In genomic region chr10:15231403-15231802, GRCh38 we compare ENCODE assay signal across 24 cellular contexts.
"Had no signal": no experiment of that assay in that cellular context is flagged by ENCODE, and none has a peak within 500 bp of the region (broad histone marks: within the 10 kb centered on the region; RNA-seq: fewer than 3 reads in every experiment).

No MANE protein-coding gene starts in this region.

- H3K27ac ChIP-seq: colonic mucosa, epithelial cell of prostate, gastrocnemius medialis, heart left ventricle, hepatocyte, left lung, psoas muscle, sigmoid colon, testis, tibial artery had no signal

- H3K9me3 ChIP-seq: colonic mucosa, gastrocnemius medialis, heart left ventricle, left lung, psoas muscle, sigmoid colon, testis, tibial artery had no signal

- FAIRE-seq: kidney had no signal

- H3K4me3 ChIP-seq: colonic mucosa, gastrocnemius medialis, heart left ventricle, hepatocyte, left lung, psoas muscle, sigmoid colon, testis, tibial artery had no signal

- H3K36me3 ChIP-seq: colonic mucosa, gastrocnemius medialis, heart left ventricle, left lung, sigmoid colon, tibial artery had no signal

- ATAC-seq: esophagus mucosa; gastrocnemius medialis; heart left ventricle; left lung; naive thymus-derived CD4-positive, alpha-beta T cell; psoas muscle; right cardiac atrium; stimulated activated effector memory CD8-positive, alpha-beta T cell treated with anti-CD3 and anti-CD28 coated beads, Interleukin-12 subunit alpha, Interleukin-12 subunit beta, amount 100 ng/mL, for 72 hours; stimulated activated naive CD8-positive, alpha-beta T cell treated with anti-CD3 and anti-CD28 coated beads, Interleukin-15, Interleukin-2, amounts not matched to agents 100 U/mL and 50 U/mL, for 24 hours had no signal

- H3K27me3 ChIP-seq: colonic mucosa, gastrocnemius medialis, heart left ventricle, hepatocyte, left lung, sigmoid colon, testis, tibial artery had no signal

- DNase-seq: colonic mucosa; effector CD8-positive, alpha-beta T cell; endodermal cell; gastrocnemius medialis; heart left ventricle; kidney; left lung; mesenchymal stem cell; naive thymus-derived CD4-positive, alpha-beta T cell; nucleus accumbens; posterior cingulate gyrus; psoas muscle; right cardiac atrium; sigmoid colon; stimulated activated CD4-positive, alpha-beta T cell treated with anti-CD3 and anti-CD28 coated beads, Interleukin-2, amount 100 ng/mL, for 24 hours; stimulated activated CD4-positive, alpha-beta T cell treated with anti-CD3 and anti-CD28 coated beads, Interleukin-4, amount 100 ng/mL, for 24 hours; stimulated activated naive CD8-positive, alpha-beta T cell treated with anti-CD3 and anti-CD28 coated beads, Interleukin-15, Interleukin-2, amounts not matched to agents 100 U/mL and 50 U/mL, for 24 hours; substantia nigra; testis; tibial artery had no signal

- H3K4me1 ChIP-seq: colonic mucosa, gastrocnemius medialis, heart left ventricle, left lung, psoas muscle, sigmoid colon, testis, tibial artery had no signal
